9 cellular contexts compared by ENCODE assay signal in the genomic region with DNA sequence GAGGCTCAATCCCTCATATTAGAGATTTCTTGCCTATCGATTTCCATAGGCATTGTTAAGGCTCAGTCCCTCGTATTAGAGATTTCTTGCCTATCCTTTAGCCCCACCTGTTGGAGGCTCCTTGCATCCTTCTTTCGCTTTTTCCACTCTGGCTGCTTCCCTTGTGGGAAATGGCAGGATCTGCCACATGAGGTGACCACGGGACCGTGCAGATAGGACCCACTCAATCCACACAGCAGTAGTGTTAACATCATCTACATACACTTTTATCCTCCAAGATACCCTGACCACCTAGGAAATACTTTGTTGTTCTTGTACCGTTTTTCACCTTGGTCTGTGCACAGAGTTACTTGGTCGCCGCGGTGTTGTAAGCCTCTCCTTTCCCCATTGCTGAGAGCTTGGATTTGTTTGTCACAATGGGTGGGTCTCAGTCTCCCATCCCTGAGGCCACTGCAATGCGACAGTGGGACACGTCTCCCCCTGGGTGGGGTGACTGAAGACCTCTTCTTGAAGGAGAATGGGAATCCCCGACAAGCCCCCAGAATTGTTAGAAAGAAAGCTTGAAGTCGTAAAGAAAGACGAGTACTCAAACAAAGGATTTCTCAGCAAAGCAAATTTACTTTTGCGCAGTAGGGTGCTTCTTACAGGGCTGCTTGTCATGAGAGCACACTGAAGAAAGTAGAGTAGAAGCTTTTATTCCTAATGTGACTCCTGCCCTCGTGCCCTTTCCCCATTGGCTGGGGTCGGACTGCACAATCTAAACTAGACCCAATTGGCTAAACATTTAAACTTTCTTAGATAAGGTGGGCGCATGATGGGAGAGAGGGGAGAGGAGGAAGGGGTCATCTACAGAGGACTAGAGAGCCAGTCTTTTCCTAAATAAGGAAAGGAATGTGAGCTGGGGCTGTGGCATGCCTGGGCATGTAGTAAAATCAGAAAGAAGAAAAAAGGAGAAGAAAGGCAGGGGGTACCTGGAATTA. TPM values are rescaled to one million over a fixed set of nuclear protein-coding genes. Genes with fewer than 3 reads are reported as not detected.
DNase-seq lines count a peak whose midpoint lies in the region; ATAC-seq, FAIRE-seq and TF ChIP-seq lines count a peak whose summit lies in the region.
"Had no signal": no experiment of that assay in that cellular context is flagged by ENCODE, and none has a peak within 500 bp of the region (broad histone marks: within the 10 kb centered on the region; RNA-seq: fewer than 3 reads in every experiment).

No MANE protein-coding gene starts in this region.

- H3K27ac Mint-ChIP-seq in CD4-positive, alpha-beta T cell, result no peak overlapping the region

- peaks cover 16% of the 10 kb centered on the region for H3K36me3 Mint-ChIP-seq in CD4-positive, alpha-beta T cell (ENCODE audit: low read depth)

- no peaks in the 10 kb centered on the region for H3K9me3 Mint-ChIP-seq in CD4-positive, alpha-beta T cell
- H3K9me3 Mint-ChIP-seq: naive B cell had no signal

- intact Hi-C loops in CD4-positive, alpha-beta T cell (cut with DNase I, micrococcal nuclease), result loop anchor here in 1 of 2 experiments (2.0 kb wide), 1 partner anchor 231 kb away; no protein-coding TSS in a partner anchor
- intact Hi-C loops in ascending aorta (cut with DNase I), result loop anchor here (5.0 kb wide), 1 partner anchor 234 kb away; no protein-coding TSS in a partner anchor

- DNase-seq in CD4-positive, alpha-beta T cell, result no peak
- peak; percentile 5 for DNase-seq in HTR-8/SVneo (ENCODE audit: insufficient read length, low spot score)
- DNase-seq in ascending aorta (ENCODE audit: low spot score in 2 of 2), result no peak
- peak; percentile 42 for DNase-seq in iPS-NIHi7 (ENCODE audit: extremely low spot score)
- DNase-seq in hippocampal formation (lab: John Stamatoyannopoulos, UW), result no peak
- DNase-seq: naive B cell had no signal

- no peak for ATAC-seq in CD4-positive, alpha-beta T cell (ENCODE audit: poor library complexity)
- ATAC-seq in GM21381 (IDR thresholded peaks at IDR 0.05; ENCODE audit: unreplicated experiment) (no peak), HG03457 (IDR thresholded peaks at IDR 0.05; ENCODE audit: unreplicated experiment) (no peak), HG03108 (IDR thresholded peaks at IDR 0.05; ENCODE audit: unreplicated experiment) (no peak)

- H3K4me3 ChIP-seq in ascending aorta, result no peak overlapping the region

- no peaks in the 10 kb centered on the region for H3K36me3 ChIP-seq in ascending aorta

- no peaks in the 10 kb centered on the region for H3K27me3 Mint-ChIP-seq in CD4-positive, alpha-beta T cell
- H3K27me3 Mint-ChIP-seq: naive B cell had no signal

- no peak for FAIRE-seq in HTR-8/SVneo (lab: Jason Lieb, UNC)

- no peaks in the 10 kb centered on the region for H3K27me3 ChIP-seq in CD4-positive, alpha-beta T cell (ENCODE audit: control insufficient read depth, insufficient read depth, low read length)
- H3K27me3 ChIP-seq in ascending aorta, result no peaks in the 10 kb centered on the region

- H3K4me1 Mint-ChIP-seq in CD4-positive, alpha-beta T cell (ENCODE audit: low read depth), result no peaks in the 10 kb centered on the region

- H3K4me3 Mint-ChIP-seq in CD4-positive, alpha-beta T cell, result no peak overlapping the region
- H3K4me3 Mint-ChIP-seq: naive B cell had no signal

- no peaks in the 10 kb centered on the region for H3K4me1 ChIP-seq in ascending aorta

- H3K27ac ChIP-seq in CD4-positive, alpha-beta T cell (ENCODE audit: low read depth, low read length), result no peak overlapping the region
- no peak overlapping the region for H3K27ac ChIP-seq in ascending aorta

- no peaks in the 10 kb centered on the region for H3K9me3 ChIP-seq in CD4-positive, alpha-beta T cell (ENCODE audit: control insufficient read depth, low read length)
- H3K9me3 ChIP-seq in ascending aorta, result no peaks in the 10 kb centered on the region

- CTCF ChIA-PET in CD4-positive, alpha-beta T cell (lab: Charles Lee), result no interaction called here

- TF ChIP-seq CTCF in CD4-positive, alpha-beta T cell (IDR thresholded peaks at IDR 0.05), result peak; percentile 34
- TF ChIP-seq CTCF in ascending aorta (IDR thresholded peaks at IDR 0.05), result peak in 2 of 3 experiments; percentile 25 to 60

- POLR2A ChIA-PET in CD4-positive, alpha-beta T cell (lab: Charles Lee), result no interaction called here

RNA-seq across cellular contexts. Expression of a gene that starts 19.8 kb away (rescaled TPM):
- total RNA-seq in CD4-positive, alpha-beta T cell, result 1 to 10 TPM; 7.3 to 7.7 TPM
- 5.2 TPM for total RNA-seq in ascending aorta

RNA-seq across cellular contexts. Expression of a gene that starts 29.0 kb away (rescaled TPM):
- total RNA-seq in CD4-positive, alpha-beta T cell, result 10 to 100 TPM; 30.1 to 34.1 TPM
- 14.5 TPM for total RNA-seq in ascending aorta

RNA-seq across cellular contexts. Expression of a gene that starts 29.5 kb away (rescaled TPM):
- total RNA-seq in CD4-positive, alpha-beta T cell, result not detected
- not detected for total RNA-seq in ascending aorta

Comparison
In these comparisons a context has a peak if more than half of its experiments do, and no peak if none do; other contexts are left out.
1. DNase-seq: peak in HTR-8/SVneo (single experiment) and iPS-NIHi7 (single experiment); none in CD4-positive, alpha-beta T cell (0 of 10), ascending aorta (0 of 2) and hippocampal formation (0 of 2).